In genomic region chr13:113729329-113730019, GRCh38 we compare ENCODE assay signal across 19 cellular contexts. TPM values are rescaled to one million over a fixed set of nuclear protein-coding genes. Genes with fewer than 3 reads are reported as not detected.
A peak's percentile ranks its signal among the peaks of the same experiment; 100 is the strongest.
DNase-seq lines count a peak whose midpoint lies in the region; ATAC-seq, FAIRE-seq and TF ChIP-seq lines count a peak whose summit lies in the region.
"Had no signal": no experiment of that assay in that cellular context is flagged by ENCODE, and none has a peak within 500 bp of the region (broad histone marks: within the 10 kb centered on the region; RNA-seq: fewer than 3 reads in every experiment).

No MANE protein-coding gene starts in this region.

- H3K4me1 ChIP-seq in endothelial cell of umbilical vein (ENCODE audit: control insufficient read depth, extremely low read depth, insufficient read depth, low read length) (no peaks in the 10 kb centered on the region), mucosa of descending colon (ENCODE audit: low read depth) (peaks cover 2% of the 10 kb centered on the region)
- peaks cover 12% of the 10 kb centered on the region for H3K4me1 ChIP-seq in CD8-positive, alpha-beta T cell (ENCODE audit: insufficient read depth, low read length)

- H3K27me3 Mint-ChIP-seq in IgD-negative memory B cell = no peaks in the 10 kb centered on the region
- peaks cover 5% of the 10 kb centered on the region for H3K27me3 Mint-ChIP-seq in CD8-positive, alpha-beta T cell (ENCODE audit: low read depth)

- H3K4me2 ChIP-seq in endothelial cell of umbilical vein (ENCODE audit: insufficient read depth, low read length) = no peak overlapping the region
- H3K4me2 ChIP-seq: BLaER1 treated with 17β-estradiol and CSF1 and Interleukin-3, amounts not matched to agents 10 nM and 100 nM had no signal

- intact Hi-C loops in endothelial cell of umbilical vein (cut with micrococcal nuclease) = no loop called here
- intact Hi-C loops in mucosa of descending colon (cut with DNase I, micrococcal nuclease) = no loop called here
- intact Hi-C loops in CD8-positive, alpha-beta T cell (cut with DNase I, micrococcal nuclease) = no loop called here

- no peaks in the 10 kb centered on the region for H4K20me1 ChIP-seq in endothelial cell of umbilical vein (replicated peaks; ENCODE audit: control insufficient read depth, extremely low read depth, insufficient read depth, low read length)

- no peak for FAIRE-seq in endothelial cell of umbilical vein (lab: Jason Lieb, UNC)
- FAIRE-seq: GM12878 had no signal

- H3K36me3 ChIP-seq in endothelial cell of umbilical vein (ENCODE audit: control insufficient read depth in 2 of 2, extremely low read depth in 1 of 2, insufficient read depth in 2 of 2, low read length in 2 of 2) = no peaks in the 10 kb centered on the region
- no peaks in the 10 kb centered on the region for H3K36me3 ChIP-seq in mucosa of descending colon (ENCODE audit: low read depth)
- H3K36me3 ChIP-seq in CD8-positive, alpha-beta T cell (ENCODE audit: insufficient read depth, low read length) = no peaks in the 10 kb centered on the region
- H3K36me3 ChIP-seq: BLaER1 treated with 17β-estradiol and CSF1 and Interleukin-3, amounts not matched to agents 10 nM and 100 nM; thyroid gland had no signal

- H3K27me3 ChIP-seq in endothelial cell of umbilical vein (ENCODE audit: control insufficient read depth in 2 of 2, insufficient read depth in 2 of 2, low read length in 2 of 2) = peaks cover 0 to 2% of the 10 kb centered on the region in 2 experiments
- no peaks in the 10 kb centered on the region for H3K27me3 ChIP-seq in CD8-positive, alpha-beta T cell (ENCODE audit: insufficient read depth, low read length)
- H3K27me3 ChIP-seq: thyroid gland had no signal

- no peaks in the 10 kb centered on the region for H3K9me1 ChIP-seq in endothelial cell of umbilical vein (replicated peaks; ENCODE audit: control insufficient read depth, extremely low read depth, insufficient read depth, low read length)

- TF ChIP-seq CTCF in AG10803 (conservative IDR thresholded peaks at IDR 0.05; ENCODE audit: low read length) = no peak
- no peak for TF ChIP-seq CTCF in endothelial cell of umbilical vein (IDR thresholded peaks at IDR 0.05; ENCODE audit: extremely low read depth in 1 of 2, insufficient read depth in 1 of 2, low read depth in 1 of 2, low read length in 2 of 2)
- no peak for TF ChIP-seq CTCF in mucosa of descending colon (IDR thresholded peaks at IDR 0.05)
- TF ChIP-seq CTCF in CD8-positive, alpha-beta T cell (IDR thresholded peaks at IDR 0.05) = no peak

- no peak overlapping the region for H2AFZ ChIP-seq in endothelial cell of umbilical vein (ENCODE audit: low read depth, low read length)

- POLR2A ChIA-PET in endothelial cell of umbilical vein (lab: Charles Lee) = no interaction called here
- POLR2A ChIA-PET in CD8-positive, alpha-beta T cell (lab: Charles Lee) = no interaction called here

- ATAC-seq in mucosa of descending colon (no peak), GM21360 (IDR thresholded peaks at IDR 0.05; ENCODE audit: unreplicated experiment) (no peak)
- no peak for ATAC-seq in CD8-positive, alpha-beta T cell
- ATAC-seq: GM12878, PC-3, T-cell had no signal

- no peak for TF ChIP-seq POLR2A in endothelial cell of umbilical vein (IDR thresholded peaks at IDR 0.05; ENCODE audit: low read depth, low read length)

- H3K27ac Mint-ChIP-seq in IgD-negative memory B cell = peak overlapping the region in 2 of 3 donors; percentile 71 to 79
- H3K27ac Mint-ChIP-seq in CD8-positive, alpha-beta T cell = no peak overlapping the region
- H3K27ac Mint-ChIP-seq: nephron progenitor cell had no signal

- H3K36me3 Mint-ChIP-seq in IgD-negative memory B cell = no peaks in the 10 kb centered on the region
- no peaks in the 10 kb centered on the region for H3K36me3 Mint-ChIP-seq in CD8-positive, alpha-beta T cell
- H3K36me3 Mint-ChIP-seq: T-cell had no signal

- CTCF ChIA-PET in endothelial cell of umbilical vein (lab: Charles Lee) = no interaction called here
- CTCF ChIA-PET in CD8-positive, alpha-beta T cell (lab: Charles Lee) = interaction anchor here (1.5 kb wide), 1 partner anchor 12 kb away, joined by 4 read pairs; no protein-coding TSS in a partner anchor

- H3K9me3 ChIP-seq in endothelial cell of umbilical vein (replicated peaks; ENCODE audit: control insufficient read depth, insufficient read depth, low read length) (no peaks in the 10 kb centered on the region), mucosa of descending colon (no peaks in the 10 kb centered on the region)
- H3K9me3 ChIP-seq in CD8-positive, alpha-beta T cell (ENCODE audit: low read length) = no peaks in the 10 kb centered on the region
- H3K9me3 ChIP-seq: thyroid gland had no signal

- H3K4me1 Mint-ChIP-seq in IgD-negative memory B cell = peaks cover 0 to 3% (median 2%) of the 10 kb centered on the region in 3 donors
- H3K4me1 Mint-ChIP-seq in CD8-positive, alpha-beta T cell (ENCODE audit: low read depth) = peaks cover 3% of the 10 kb centered on the region

- no peaks in the 10 kb centered on the region for H3K79me2 ChIP-seq in endothelial cell of umbilical vein (ENCODE audit: control insufficient read depth, insufficient read depth, low read length)

- peak overlapping the region in 2 of 4 donors; percentile 1 to 22 for H3K4me3 Mint-ChIP-seq in IgD-negative memory B cell
- no peak overlapping the region for H3K4me3 Mint-ChIP-seq in CD8-positive, alpha-beta T cell
- H3K4me3 Mint-ChIP-seq: nephron progenitor cell, T-cell had no signal

- H3K9ac ChIP-seq in endothelial cell of umbilical vein (replicated peaks; ENCODE audit: extremely low read depth, insufficient read depth, low read length) = no peak overlapping the region
- H3K9ac ChIP-seq: BLaER1 treated with 17β-estradiol and CSF1 and Interleukin-3, amounts not matched to agents 10 nM and 100 nM had no signal

- no peak overlapping the region for H3K27ac ChIP-seq in endothelial cell of umbilical vein (ENCODE audit: insufficient read depth, low read depth, low read length)
- no peak overlapping the region for H3K27ac ChIP-seq in CD8-positive, alpha-beta T cell (ENCODE audit: low read depth, low read length)
- H3K27ac ChIP-seq: BLaER1 treated with 17β-estradiol and CSF1 and Interleukin-3, amounts not matched to agents 10 nM and 100 nM; dorsolateral prefrontal cortex; thyroid gland had no signal

- DNase-seq in AG10803 (ENCODE audit: low read depth) (peak; percentile 31), endothelial cell of umbilical vein (ENCODE audit: low read depth, low spot score) (no peak), mucosa of descending colon (peak in 2 of 3 donors; percentile 27 to 48), NCI-H2227 (lab: John Stamatoyannopoulos, UW; ENCODE audit: unreplicated experiment) (no peak), midbrain (lab: John Stamatoyannopoulos, UW) (no peak)
- no peak for DNase-seq in CD8-positive, alpha-beta T cell
- DNase-seq: KG1; NCI-H1436; NCI-H446; nephron progenitor cell; PC-3; stimulated activated CD4-positive, alpha-beta T cell treated with anti-CD3 and anti-CD28 coated beads, Interleukin-4, amount 100 ng/mL, for 1 hour; T-cell; thyroid gland had no signal

- H3K4me3 ChIP-seq in AG10803 (ENCODE audit: low read length) = peak overlapping the region; percentile 3; the same call in 1 of the 2 replicates
- H3K4me3 ChIP-seq in endothelial cell of umbilical vein (replicated peaks in 1 of 3; ENCODE audit: insufficient read depth in 1 of 3, low read depth in 1 of 3, low read length in 3 of 3) = no peak overlapping the region
- H3K4me3 ChIP-seq in mucosa of descending colon = no peak overlapping the region
- H3K4me3 ChIP-seq in CD8-positive, alpha-beta T cell (ENCODE audit: low read depth, low read length) = no peak overlapping the region
- H3K4me3 ChIP-seq: BLaER1 treated with 17β-estradiol and CSF1 and Interleukin-3, amounts not matched to agents 10 nM and 100 nM; GM12878; thyroid gland had no signal

- H3K9me3 Mint-ChIP-seq in IgD-negative memory B cell = no peaks in the 10 kb centered on the region
- H3K9me3 Mint-ChIP-seq in CD8-positive, alpha-beta T cell = no peaks in the 10 kb centered on the region
- H3K9me3 Mint-ChIP-seq: nephron progenitor cell, T-cell had no signal

- no TSS peak for BruUV-seq in endothelial cell of umbilical vein (replicated peaks; lab: Mats Ljungman, UMichigan)

- dilution Hi-C loops in endothelial cell of umbilical vein (cut with MboI; ENCODE audit: extremely low pct_ligation_motif_present, low sequenced_read_pairs) = no loop called here

TF ChIP-seq in endothelial cell of umbilical vein, 7 proteins besides CTCF, POLR2A, EP300 and RAD21:
- TF ChIP-seq EZH2 (IDR thresholded peaks at IDR 0.05; ENCODE audit: borderline replicate concordance, low read depth, low read length, severe bottlenecking) = peak; percentile 47
- TF ChIP-seq GATA2 (IDR thresholded peaks at IDR 0.05; ENCODE audit: insufficient read depth, insufficient read length, low read depth, low read length) = no peak

RNA-seq across cellular contexts. Expression of gene TMEM255B, which starts 29.6 kb away (rescaled TPM):
- 0.70 TPM for polyA plus RNA-seq in IgD-negative memory B cell
- total RNA-seq in endothelial cell of umbilical vein = 85.0 and 105 TPM in 2 replicates
- polyA plus RNA-seq in endothelial cell of umbilical vein = 120 and 121 TPM in 2 replicates
- 73.9 and 74.0 TPM in 2 replicates for polyA plus RNA-seq in endothelial cell of umbilical vein (2011; cell fraction: cytosol; rRNA removed)
- polyA plus RNA-seq in endothelial cell of umbilical vein (2011; cell fraction: nucleus; rRNA removed) = 106 and 121 TPM in 2 replicates
- polyA plus RNA-seq in endothelial cell of umbilical vein (2012) = 59.6 and 70.0 TPM in 2 replicates
- polyA minus RNA-seq in endothelial cell of umbilical vein = 59.0 and 73.4 TPM in 2 replicates
- polyA minus RNA-seq in endothelial cell of umbilical vein (2011; cell fraction: cytosol; rRNA and poly(A)+ RNA removed) = not detected
- polyA minus RNA-seq in endothelial cell of umbilical vein (2011; cell fraction: nucleus; rRNA and poly(A)+ RNA removed) = 30.6 and 32.0 TPM in 2 replicates
- 1 to 10 TPM; 2.9 to 6.6 (median 6.3) TPM for total RNA-seq in mucosa of descending colon
- under 1 TPM; 0.60 to 0.83 TPM for total RNA-seq in CD8-positive, alpha-beta T cell

Comparison
In these comparisons a context has a peak if more than half of its experiments do, and no peak if none do; other contexts are left out.
1. DNase-seq: peak in AG10803 (single experiment) and mucosa of descending colon (2 of 3); none in endothelial cell of umbilical vein (single experiment), NCI-H2227 (single experiment), midbrain (single experiment) and CD8-positive, alpha-beta T cell (0 of 7).
2. RNA of gene TMEM255B, which starts 29.6 kb away (total RNA-seq): 85.0 to 105 TPM in endothelial cell of umbilical vein; 2.9 to 6.6 TPM in mucosa of descending colon and 0.60 to 0.83 TPM in CD8-positive, alpha-beta T cell; every median in the first group is over 10 times any median in the second.